14 cellular contexts compared by ENCODE assay signal in genomic region chr10:63068246-63068645, GRCh38.
DNase-seq lines count a peak whose midpoint lies in the region; ATAC-seq and TF ChIP-seq lines count a peak whose summit lies in the region.
"Had no signal": no experiment of that assay in that cellular context is flagged by ENCODE, and none has a peak within 500 bp of the region (broad histone marks: within the 10 kb centered on the region; RNA-seq: fewer than 3 reads in every experiment).

No MANE protein-coding gene starts in this region.

- POLR2A ChIA-PET in A673 (lab: Charles Lee; ENCODE audit: low non-redundant PET), result no interaction called here

- H3K4me1 ChIP-seq in A673 (ENCODE audit: insufficient read depth, low read length, poor library complexity, severe bottlenecking) (peaks cover 23% of the 10 kb centered on the region), mammary epithelial cell (ENCODE audit: insufficient read depth, low read length) (peaks cover 12% of the 10 kb centered on the region)
- H3K4me1 ChIP-seq: parathyroid adenoma had no signal

- TF ChIP-seq CTCF in A673 (conservative IDR thresholded peaks at IDR 0.05; ENCODE audit: low read depth, low read length) (no peak), mammary epithelial cell (conservative IDR thresholded peaks at IDR 0.05 in 1 of 2, IDR thresholded peaks at IDR 0.05 in 1 of 2; ENCODE audit: extremely low read depth in 1 of 2, insufficient read depth in 1 of 2, low read depth in 1 of 2, low read length in 2 of 2) (no peak)

- ATAC-seq in GM18870 (IDR thresholded peaks at IDR 0.05; ENCODE audit: unreplicated experiment), result peak; percentile 42
- ATAC-seq in GM21515 (IDR thresholded peaks at IDR 0.05; ENCODE audit: unreplicated experiment), result no peak
- ATAC-seq: stimulated activated memory B cell treated with anti-CD40 and anti-IgM and Interleukin-4, amounts not matched to agents 10 μg/mL and 1 μg/mL and 100 μg/mL, for 72 hours had no signal

- 88% methylated on average over 7 of the region's 7 CpGs for WGBS in mammary epithelial cell (ENCODE audit: low coverage, missing lambda C conversion rate)

- CTCF ChIA-PET in A673 (lab: Charles Lee) (no interaction called here), mammary epithelial cell (lab: Charles Lee; ENCODE audit: low non-redundant PET) (no interaction called here)

- no peak overlapping the region for H3K4me2 ChIP-seq in mammary epithelial cell (ENCODE audit: insufficient read depth, low read depth, low read length)

- H3K9ac ChIP-seq in mammary epithelial cell (ENCODE audit: insufficient read depth, low read length), result no peak overlapping the region
- H3K9ac ChIP-seq: parathyroid adenoma had no signal

- in situ Hi-C loops in mammary epithelial cell (cut with MboI; ENCODE audit: low sequenced_read_pairs in 2 of 2), result no loop called here

- BruUV-seq in A673 (replicated peaks; lab: Mats Ljungman, UMichigan) (no TSS peak), mammary epithelial cell (replicated peaks; lab: Mats Ljungman, UMichigan) (no TSS peak)

- H3K27ac ChIP-seq in A673 (ENCODE audit: low read depth, low read length, poor library complexity, severe bottlenecking) (no peak overlapping the region), mammary epithelial cell (ENCODE audit: insufficient read depth, low read depth, low read length) (no peak overlapping the region)
- H3K27ac ChIP-seq: parathyroid adenoma had no signal

- no peaks in the 10 kb centered on the region for H3K79me2 ChIP-seq in mammary epithelial cell (ENCODE audit: insufficient read depth, low read length)
- H3K79me2 ChIP-seq: parathyroid adenoma had no signal

- dilution Hi-C loops in mammary epithelial cell (cut with HindIII; ENCODE audit: low sequenced_read_pairs), result no loop called here

- H3K9me3 ChIP-seq in A673 (ENCODE audit: low read depth, low read length, poor library complexity, severe bottlenecking) (no peaks in the 10 kb centered on the region), mammary epithelial cell (replicated peaks; ENCODE audit: insufficient read depth, low read length) (no peaks in the 10 kb centered on the region)

- no peaks in the 10 kb centered on the region for H4K20me1 ChIP-seq in mammary epithelial cell (ENCODE audit: insufficient read depth, low read length)

- intact Hi-C loops in A673 (cut with micrococcal nuclease; ENCODE audit: unreplicated experiment) (no loop called here), mammary epithelial cell (cut with micrococcal nuclease) (no loop called here)

- no peak overlapping the region for H3K4me3 ChIP-seq in A673 (ENCODE audit: low read depth, low read length, poor library complexity, severe bottlenecking)
- H3K4me3 ChIP-seq in mammary epithelial cell (replicated peaks in 1 of 3; ENCODE audit: insufficient read depth in 1 of 3, low read depth in 2 of 3, low read length in 3 of 3), result no peak overlapping the region

- DNase-seq in A673 (ENCODE audit: low spot score) (peak; percentile 33), NCI-H1048 (lab: John Stamatoyannopoulos, UW) (peak; percentile 3), mammary epithelial cell (peak; percentile 20), iPS-NIHi11 (ENCODE audit: low spot score) (no peak), COLO668 (lab: John Stamatoyannopoulos, UW; ENCODE audit: unreplicated experiment) (no peak)
- no peak for DNase-seq in effector CD8-positive, alpha-beta T cell (lab: John Stamatoyannopoulos, UW)
- DNase-seq: activated CD8-positive, alpha-beta memory T cell treated with anti-CD3 and anti-CD28 coated beads, Interleukin-2, amount 50 U/mL, for 48 hours; CD4-positive, alpha-beta T cell; GDM1; NCI-H1694 treated with DMSO at 0.1 percent for 48 hours had no signal

- H3K36me3 ChIP-seq in A673 (ENCODE audit: insufficient read depth, low read length, poor library complexity, severe bottlenecking) (no peaks in the 10 kb centered on the region), mammary epithelial cell (ENCODE audit: insufficient read depth, low read length) (no peaks in the 10 kb centered on the region)

- H2AFZ ChIP-seq in mammary epithelial cell (ENCODE audit: low read depth, low read length), result no peak overlapping the region
- H2AFZ ChIP-seq: parathyroid adenoma had no signal

- H3K27me3 ChIP-seq in A673 (replicated peaks; ENCODE audit: insufficient read depth, low read depth, low read length, poor library complexity), result no peaks in the 10 kb centered on the region
- no peaks in the 10 kb centered on the region for H3K27me3 ChIP-seq in mammary epithelial cell (ENCODE audit: insufficient read depth, low read length)

Comparison
In these comparisons a context has a peak if more than half of its experiments do, and no peak if none do; other contexts are left out.
1. DNase-seq: peak in A673 (single experiment), NCI-H1048 (single experiment) and mammary epithelial cell (single experiment); none in effector CD8-positive, alpha-beta T cell (single experiment), iPS-NIHi11 (single experiment) and COLO668 (single experiment).